37 cellular contexts compared by ENCODE assay signal in the genomic region with DNA sequence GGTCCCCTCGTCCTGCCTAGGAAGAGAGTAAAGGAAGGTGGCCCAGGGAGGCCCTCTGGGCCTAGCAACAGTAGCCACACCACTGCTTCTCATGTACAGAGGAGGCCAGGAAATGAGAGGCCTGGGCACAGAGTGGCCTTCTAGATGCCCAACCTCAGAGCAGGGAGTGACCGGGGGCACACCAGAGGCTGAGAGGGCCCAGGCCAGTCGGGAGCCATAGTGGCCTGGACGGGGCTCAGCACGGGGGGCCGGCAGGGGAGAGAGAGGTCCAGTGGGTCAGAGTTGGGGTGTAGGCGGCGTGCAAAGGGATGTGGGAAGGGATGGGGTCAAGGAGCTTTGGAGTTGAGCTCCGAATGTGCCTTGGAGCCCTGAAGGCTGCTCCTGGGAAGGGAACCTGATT. TPM values are rescaled to one million over a fixed set of nuclear protein-coding genes. Genes with fewer than 3 reads are reported as not detected.
"Had no signal": no experiment of that assay in that cellular context is flagged by ENCODE, and none has a peak within 500 bp of the region (broad histone marks: within the 10 kb centered on the region; RNA-seq: fewer than 3 reads in every experiment).

No MANE protein-coding gene starts in this region.

- ATAC-seq: activated T-cell treated with anti-CD3 and anti-CD28 coated beads, Interleukin-2, amount 50 U/mL, for 4 hours; PC-3; SK-N-SH treated with all-trans-retinoic acid at 6 μM for 48 hours; T-cell; T-helper 17 cell had no signal

- H3K9me3 ChIP-seq: Peyer's patch had no signal

- H3K27ac ChIP-seq: brain microvascular endothelial cell, Peyer's patch, VCaP had no signal

- H3K4me1 ChIP-seq: Peyer's patch had no signal

- DNase-seq: activated B cell treated with CpG ODN at 0.5 μM for 24 hours; activated CD4-positive, alpha-beta memory T cell treated with anti-CD3 and anti-CD28 coated beads for 36 hours; activated CD4-positive, alpha-beta T cell treated with anti-CD3 and anti-CD28 coated beads for 4 hours; activated CD4-positive, alpha-beta T cell treated with anti-CD3 and anti-CD28 coated beads, Interleukin-2, amount 50 U/mL, for 1 hour; activated CD4-positive, CD25-positive, alpha-beta regulatory T cell treated with anti-CD3 and anti-CD28 coated beads, Interleukin-2, amount 50 U/mL, for 72 hours; activated CD8-positive, alpha-beta memory T cell treated with anti-CD3 and anti-CD28 coated beads, Interleukin-2, amount 50 U/mL, for 4 hours; activated gamma-delta T cell treated with Interleukin-2 at 50 U/mL for 16 hours; activated naive CD4-positive, alpha-beta T cell treated with anti-CD3 and anti-CD28 coated beads for 36 hours; activated naive CD8-positive, alpha-beta T cell treated with anti-CD3 and anti-CD28 coated beads for 36 hours; activated T-cell treated with anti-CD3 and anti-CD28 coated beads for 4 hours; activated T-cell treated with anti-CD3 and anti-CD28 coated beads, Interleukin-2, amount 50 U/mL, for 4 hours; amniotic stem cell; aorta; brain microvascular endothelial cell; central memory CD4-positive, alpha-beta T cell; Karpas-422; KBM-7; NCI-H1048; NCI-H1436 treated with DMSO at 0.1 percent for 48 hours; NCI-H1694 treated with DMSO at 0.1 percent for 48 hours; NCI-H2029; NCI-H2107; NCI-H2171; NCI-H510A; NCI-H526; NCI-H748 treated with DMSO at 0.1 percent for 48 hours; NK-92 treated with Interleukin-12 subunit alpha and Interleukin-12 subunit beta, amount 100 ng/mL, for 24 hours; PC-3; RPMI8226; SIG-M5; T-cell; T-helper 17 cell had no signal

- H3K4me3 ChIP-seq: Peyer's patch had no signal

- H3K27me3 ChIP-seq: Peyer's patch had no signal

- H3K36me3 ChIP-seq: brain microvascular endothelial cell, Peyer's patch had no signal

RNA-seq across cellular contexts. Expression of a gene that starts 25.0 kb away (rescaled TPM):
- total RNA-seq: activated naive CD8-positive, alpha-beta T cell treated with anti-CD3 and anti-CD28 coated beads for 36 hours; MCF 10A; SK-MEL-5 had no signal
- polyA plus RNA-seq: aorta had no signal
